8 cellular contexts compared by ENCODE assay signal in the genomic region with DNA sequence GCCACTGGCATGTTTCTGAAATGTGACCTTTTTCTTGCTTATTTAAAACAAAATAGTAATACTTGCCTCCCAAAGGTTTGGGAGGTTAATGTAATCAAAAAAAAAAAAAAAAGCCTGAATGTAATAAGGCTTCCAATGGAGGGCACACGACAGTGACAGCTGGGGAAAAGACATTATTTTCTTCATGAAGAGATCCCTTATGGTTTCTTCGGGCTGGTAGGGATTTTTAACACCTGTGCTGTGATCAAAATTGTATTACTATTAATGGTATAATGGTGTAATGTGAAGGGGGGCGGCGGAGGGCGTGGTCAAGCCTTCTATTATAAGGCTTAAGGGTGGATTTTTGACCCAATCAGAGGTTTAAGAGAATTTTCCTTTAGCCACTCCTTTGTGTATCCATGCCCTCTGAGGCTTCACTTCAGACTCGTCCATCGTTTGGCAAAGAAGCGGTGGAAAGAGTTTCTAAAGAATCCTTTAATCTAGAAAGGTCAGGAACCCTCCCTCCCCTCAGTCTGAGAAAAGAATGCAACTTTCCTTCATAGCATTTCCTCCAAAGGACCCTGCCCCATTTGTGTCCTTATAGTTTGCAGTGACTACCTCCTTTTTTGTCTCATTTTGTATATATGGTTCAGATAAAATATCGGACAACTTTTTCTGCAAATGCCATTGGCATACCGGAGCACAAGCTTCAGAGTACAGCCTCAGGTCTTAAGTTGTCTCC.
A peak's percentile ranks its signal among the peaks of the same experiment; 100 is the strongest.
DNase-seq lines count a peak whose midpoint lies in the region; ATAC-seq, FAIRE-seq and TF ChIP-seq lines count a peak whose summit lies in the region.

No MANE protein-coding gene starts in this region.

- CTCF ChIA-PET in HCT116 (lab: Charles Lee) = interaction anchor here (2.8 to 3.2 kb wide), 2 partner anchors 10 to 90 kb away, joined by 11 to 14 read pairs; a partner anchor contains a TSS
- CTCF ChIA-PET in activated naive CD4-positive, alpha-beta T cell treated with anti-CD3 and anti-CD28 coated beads, Interleukin-2, amount 10 ng/mL, durations not matched to agents 7 days and 5 days (lab: Charles Lee) = interaction anchor here (1.1 to 6.6 kb wide), 7 partner anchors 9 to 107 kb away, joined by 3 to 54 read pairs (median 22); no protein-coding TSS in a partner anchor

- no peaks in the 10 kb centered on the region for H3K27me3 ChIP-seq in BLaER1 treated with 17β-estradiol and CSF1 and Interleukin-3, amounts not matched to agents 10 nM and 100 nM
- no peaks in the 10 kb centered on the region for H3K27me3 ChIP-seq in HCT116 (ENCODE audit: insufficient read depth, low read length)
- H3K27me3 ChIP-seq in pancreas = no peaks in the 10 kb centered on the region

- peak overlapping the region; percentile 81 for H3K4me3 Mint-ChIP-seq in activated naive CD4-positive, alpha-beta T cell treated with anti-CD3 and anti-CD28 coated beads, Interleukin-2, amount 10 ng/mL, durations not matched to agents 7 days and 5 days
- peak overlapping the region; percentile 94 for H3K4me3 Mint-ChIP-seq in glutamatergic neuron (ENCODE audit: unreplicated experiment)

- peaks cover 0 to 10% (median 0%) of the 10 kb centered on the region in 11 experiments; a peak in 2 of 22 replicates for H3K9me3 ChIP-seq in BLaER1 treated with 17β-estradiol and CSF1 and Interleukin-3, amounts not matched to agents 10 nM and 100 nM (replicated peaks in 1 of 11)
- H3K9me3 ChIP-seq in HCT116 (ENCODE audit: control insufficient read depth in 1 of 2, insufficient read depth in 1 of 2, low read depth in 1 of 2, low read length in 2 of 2) (no peaks in the 10 kb centered on the region), pancreas (no peaks in the 10 kb centered on the region)

- peak; percentile 29 for TF ChIP-seq POLR2A in HCT116 (IDR thresholded peaks at IDR 0.05; ENCODE audit: borderline replicate concordance, extremely low read depth, insufficient read depth, insufficient read length)

- RAD21 ChIA-PET in HCT116 (lab: Charles Lee; ENCODE audit: low non-redundant PET in 1 of 2, low total read pairs in 2 of 2, uncharacterized antibody in 2 of 2, unreplicated experiment in 2 of 2) = no interaction called here

- ATAC-seq in HCT116 (no peak), pancreas (peak; percentile 32 to 62 (median 50)), GM18519 (IDR thresholded peaks at IDR 0.05; ENCODE audit: low FRiP score, unreplicated experiment) (no peak), GM19455 (IDR thresholded peaks at IDR 0.05; ENCODE audit: unreplicated experiment) (no peak)

- FAIRE-seq in pancreas (lab: Jason Lieb, UNC) = no peak

- BruUV-seq in HCT116 (replicated peaks; lab: Mats Ljungman, UMichigan) = no TSS peak

- 5 to 6% methylated on average over 10 of the region's 10 CpGs for WGBS in pancreas, 2 donors

- DNase-seq in HCT116 (ENCODE audit: low read depth, low spot score) (no peak), NCI-H526 (lab: John Stamatoyannopoulos, UW) (peak; percentile 90 to 95), glutamatergic neuron (peak; percentile 68), pancreas (peak in 5 of 6 donors; percentile 74 to 83 (median 77))
- peak; percentile 60 for DNase-seq in activated naive CD4-positive, alpha-beta T cell treated with anti-CD3 and anti-CD28 coated beads, Interleukin-2, amount 10 ng/mL, durations not matched to agents 7 days and 5 days

- H3K4me3 ChIP-seq in BLaER1 treated with 17β-estradiol and CSF1 and Interleukin-3, amounts not matched to agents 10 nM and 100 nM = peak overlapping the region; percentile 51 to 66 (median 62)
- H3K4me3 ChIP-seq in HCT116 (replicated peaks in 1 of 2; ENCODE audit: low read depth in 1 of 2, low read length in 2 of 2) = no peak overlapping the region
- peak overlapping the region in 3 of 4 donors; percentile 46 to 57 (median 47) for H3K4me3 ChIP-seq in pancreas

- peak overlapping the region; percentile 93 to 99 (median 97) for H3K27ac ChIP-seq in BLaER1 treated with 17β-estradiol and CSF1 and Interleukin-3, amounts not matched to agents 10 nM and 100 nM
- H3K27ac ChIP-seq in HCT116 (ENCODE audit: low read depth, low read length) = peak overlapping the region; percentile 77; the same call in 1 of the 2 replicates
- H3K27ac ChIP-seq in pancreas = peak overlapping the region; percentile 97 to 99 (median 98)

- no peaks in the 10 kb centered on the region for H3K9me3 Mint-ChIP-seq in activated naive CD4-positive, alpha-beta T cell treated with anti-CD3 and anti-CD28 coated beads, Interleukin-2, amount 10 ng/mL, durations not matched to agents 7 days and 5 days
- H3K9me3 Mint-ChIP-seq in glutamatergic neuron (ENCODE audit: unreplicated experiment) = peaks cover 20% of the 10 kb centered on the region

- peak overlapping the region; percentile 75 to 92 (median 85) for H3K4me2 ChIP-seq in BLaER1 treated with 17β-estradiol and CSF1 and Interleukin-3, amounts not matched to agents 10 nM and 100 nM
- H3K4me2 ChIP-seq in HCT116 (ENCODE audit: low read length) = peak overlapping the region; percentile 25

- no peaks in the 10 kb centered on the region for H4K20me1 ChIP-seq in BLaER1 treated with 17β-estradiol and CSF1 and Interleukin-3, amounts not matched to agents 10 nM and 100 nM
- no peaks in the 10 kb centered on the region for H4K20me1 ChIP-seq in HCT116 (ENCODE audit: insufficient read depth)

- TF ChIP-seq RAD21 in HCT116 (IDR thresholded peaks at IDR 0.05; ENCODE audit: low read depth) = no peak

- POLR2A ChIA-PET in HCT116 (lab: Charles Lee) = interaction anchor here (0.9 to 4.3 kb wide), 5 partner anchors 10 to 93 kb away, joined by 3 to 31 read pairs (median 4); a partner anchor contains a TSS

- H3K79me2 ChIP-seq in HCT116 (ENCODE audit: insufficient read depth, low read length) = peaks cover 3% of the 10 kb centered on the region; the same call in 1 of the 2 replicates

- H3K4me1 ChIP-seq in BLaER1 treated with 17β-estradiol and CSF1 and Interleukin-3, amounts not matched to agents 10 nM and 100 nM = peaks cover 38 to 58% (median 45%) of the 10 kb centered on the region in 10 experiments
- H3K4me1 ChIP-seq in HCT116 (ENCODE audit: control insufficient read depth in 1 of 2, insufficient read depth in 2 of 2, low read length in 2 of 2) = peaks cover 35 to 55% of the 10 kb centered on the region in 2 experiments
- H3K4me1 ChIP-seq in pancreas = peaks cover 0 to 21% (median 13%) of the 10 kb centered on the region in 3 donors

- peaks cover 63% of the 10 kb centered on the region for H3K4me1 Mint-ChIP-seq in activated naive CD4-positive, alpha-beta T cell treated with anti-CD3 and anti-CD28 coated beads, Interleukin-2, amount 10 ng/mL, durations not matched to agents 7 days and 5 days
- peaks cover 8% of the 10 kb centered on the region for H3K4me1 Mint-ChIP-seq in glutamatergic neuron (ENCODE audit: low read depth, unreplicated experiment)

- intact Hi-C loops in HCT116 (cut with micrococcal nuclease) (no loop called here), pancreas (cut with DNase I) (loop anchor here in 1 of 3 donors (10.0 kb wide), 1 partner anchor 64 kb away; no protein-coding TSS in a partner anchor)

- peaks cover 2% of the 10 kb centered on the region for H3K36me3 Mint-ChIP-seq in activated naive CD4-positive, alpha-beta T cell treated with anti-CD3 and anti-CD28 coated beads, Interleukin-2, amount 10 ng/mL, durations not matched to agents 7 days and 5 days
- H3K36me3 Mint-ChIP-seq in glutamatergic neuron (ENCODE audit: unreplicated experiment) = no peaks in the 10 kb centered on the region

- no peaks in the 10 kb centered on the region for H3K9me2 ChIP-seq in HCT116 (ENCODE audit: insufficient read depth)

- H2AFZ ChIP-seq in HCT116 (ENCODE audit: low read depth, low read length, poor library complexity, severe bottlenecking) = peak overlapping the region; percentile 77

- no peaks in the 10 kb centered on the region for H3K36me3 ChIP-seq in BLaER1 treated with 17β-estradiol and CSF1 and Interleukin-3, amounts not matched to agents 10 nM and 100 nM
- H3K36me3 ChIP-seq in HCT116 (ENCODE audit: control insufficient read depth in 1 of 2, insufficient read depth in 2 of 2, low read length in 2 of 2) (no peaks in the 10 kb centered on the region), pancreas (no peaks in the 10 kb centered on the region)

- peak overlapping the region; percentile 87 to 97 (median 95) for H3K9ac ChIP-seq in BLaER1 treated with 17β-estradiol and CSF1 and Interleukin-3, amounts not matched to agents 10 nM and 100 nM
- no peak overlapping the region; the same call in 1 of the 2 replicates for H3K9ac ChIP-seq in HCT116 (ENCODE audit: low read length)

- H3K27me3 Mint-ChIP-seq in activated naive CD4-positive, alpha-beta T cell treated with anti-CD3 and anti-CD28 coated beads, Interleukin-2, amount 10 ng/mL, durations not matched to agents 7 days and 5 days = no peaks in the 10 kb centered on the region
- H3K27me3 Mint-ChIP-seq in glutamatergic neuron (ENCODE audit: unreplicated experiment) = peaks cover 5% of the 10 kb centered on the region

- TF ChIP-seq CTCF in HCT116 (IDR thresholded peaks at IDR 0.05 in 2 of 3, conservative IDR thresholded peaks at IDR 0.05 in 1 of 3; ENCODE audit: borderline replicate concordance in 1 of 3, insufficient read depth in 1 of 3, low read depth in 2 of 3, low read length in 2 of 3) (no peak), glutamatergic neuron (IDR thresholded peaks at IDR 0.05; ENCODE audit: partially characterized antibody, unreplicated experiment) (no peak), pancreas (IDR thresholded peaks at IDR 0.05) (no peak)

- peak overlapping the region; percentile 99 for H3K27ac Mint-ChIP-seq in activated naive CD4-positive, alpha-beta T cell treated with anti-CD3 and anti-CD28 coated beads, Interleukin-2, amount 10 ng/mL, durations not matched to agents 7 days and 5 days
- H3K27ac Mint-ChIP-seq in glutamatergic neuron (ENCODE audit: unreplicated experiment) = peak overlapping the region; percentile 100

TF ChIP-seq in HCT116, 20 proteins besides CTCF, POLR2A, EP300 and RAD21 (continues in another document):
- no peak for TF ChIP-seq FOSL1 (IDR thresholded peaks at IDR 0.05; ENCODE audit: low read depth)
- TF ChIP-seq ZNF274 (IDR thresholded peaks at IDR 0.05; ENCODE audit: low read depth, low read length) = no peak
- TF ChIP-seq, protein P1, sequence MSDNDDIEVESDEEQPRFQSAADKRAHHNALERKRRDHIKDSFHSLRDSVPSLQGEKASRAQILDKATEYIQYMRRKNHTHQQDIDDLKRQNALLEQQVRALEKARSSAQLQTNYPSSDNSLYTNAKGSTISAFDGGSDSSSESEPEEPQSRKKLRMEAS (IDR thresholded peaks at IDR 0.05) = no peak
- TF ChIP-seq SP1 (IDR thresholded peaks at IDR 0.05; ENCODE audit: low read depth) = no peak

Comparison
In these comparisons a context has a peak if more than half of its experiments do, and no peak if none do; other contexts are left out.
1. H3K4me3 ChIP-seq: peak in BLaER1 treated with 17β-estradiol and CSF1 and Interleukin-3, amounts not matched to agents 10 nM and 100 nM (10 of 10) and pancreas (3 of 4); none in HCT116 (0 of 2).
2. ATAC-seq: peak in pancreas (4 of 4); none in HCT116 (single experiment), GM18519 (single experiment) and GM19455 (single experiment).
3. Peak in every context shown above with its lines, with median percentiles within 50 percentile points of each other: H3K27ac ChIP-seq.